13 cellular contexts compared by ENCODE assay signal in the genomic region with DNA sequence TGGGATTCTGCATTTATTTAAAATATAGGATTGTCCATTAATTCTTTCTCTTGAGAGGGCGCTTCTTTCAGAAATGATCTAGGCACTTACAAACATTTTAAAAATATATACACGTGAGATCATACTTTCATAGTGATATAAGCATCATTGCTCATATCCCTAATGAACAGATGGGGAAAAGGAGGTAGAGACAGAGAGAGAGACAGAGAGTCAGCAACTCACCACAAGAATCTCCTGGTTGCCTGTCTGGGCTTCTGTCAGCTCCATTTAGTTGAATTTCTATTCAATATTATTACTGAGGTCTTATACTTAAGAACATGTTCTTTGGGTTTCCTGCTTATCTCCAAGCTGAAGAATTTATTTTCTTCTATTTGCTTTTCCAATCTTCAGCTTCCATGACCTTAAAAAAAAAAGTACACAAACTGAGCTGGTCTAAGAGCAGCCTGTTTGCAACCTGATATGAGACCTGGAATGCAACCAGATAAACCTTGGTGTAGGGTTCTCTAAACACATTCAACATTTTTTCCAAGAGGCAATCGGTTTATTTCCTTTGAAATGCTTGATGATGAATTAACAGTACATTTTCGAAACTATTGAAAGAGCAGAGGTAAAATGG. TPM values are rescaled to one million over a fixed set of nuclear protein-coding genes. Genes with fewer than 3 reads are reported as not detected.
DNase-seq lines count a peak whose midpoint lies in the region; ATAC-seq and TF ChIP-seq lines count a peak whose summit lies in the region.
"Had no signal": no experiment of that assay in that cellular context is flagged by ENCODE, and none has a peak within 500 bp of the region (broad histone marks: within the 10 kb centered on the region; RNA-seq: fewer than 3 reads in every experiment).

No MANE protein-coding gene starts in this region.

- H3K27me3 ChIP-seq in gastrocnemius medialis (no peaks in the 10 kb centered on the region), Karpas-422 (ENCODE audit: low read length) (0 out of 2 replicates have a peak, but pooled peaks cover 2% of the 10 kb centered on the region)
- H3K27me3 ChIP-seq: adrenal gland had no signal

- no peak overlapping the region for H2AFZ ChIP-seq in Karpas-422 (ENCODE audit: low read length)

- peaks cover 17 to 32% of the 10 kb centered on the region in 2 donors for H3K4me1 ChIP-seq in gastrocnemius medialis
- H3K4me1 ChIP-seq in Karpas-422 (ENCODE audit: low read length): no peaks in the 10 kb centered on the region

- ATAC-seq in gastrocnemius medialis: peak; percentile 67 to 87

- in situ Hi-C loops in gastrocnemius medialis (cut with MboI; ENCODE audit: low sequenced_read_pairs in 4 of 4): no loop called here

- no peak overlapping the region for H3K9ac ChIP-seq in Karpas-422 (ENCODE audit: low read length)

- H3K4me3 ChIP-seq in gastrocnemius medialis (no peak overlapping the region), Karpas-422 (ENCODE audit: low read length) (no peak overlapping the region)
- H3K4me3 ChIP-seq: adrenal gland, thoracic aorta had no signal

- intact Hi-C loops in gastrocnemius medialis (cut with DNase I; ENCODE audit: low total_unique reads): loop anchor here (5.0 kb wide), 1 partner anchor 59 kb away; no protein-coding TSS in a partner anchor

- DNase-seq in NCI-H2107 treated with DMSO at 0.1 percent for 48 hours (lab: John Stamatoyannopoulos, UW; ENCODE audit: unreplicated experiment) (peak; percentile 67), NCI-H2107 (lab: John Stamatoyannopoulos, UW) (no peak), NCI-H2171 (lab: John Stamatoyannopoulos, UW) (peak; percentile 89), fibroblast of peridontal ligament (ENCODE audit: extremely low read depth) (peak; percentile 76), gastrocnemius medialis (peak in 1 of 2 donors; percentile 28), UCSD-AML1 (lab: John Stamatoyannopoulos, UW; ENCODE audit: unreplicated experiment) (no peak), NOMO-1 (lab: John Stamatoyannopoulos, UW; ENCODE audit: unreplicated experiment in 2 of 2) (no peak), Karpas-422 (no peak)
- DNase-seq: activated CD8-positive, alpha-beta memory T cell treated with anti-CD3 and anti-CD28 coated beads, Interleukin-2, amount 50 U/mL, for 48 hours; effector memory CD4-positive, alpha-beta T cell; SIG-M5 had no signal

- no peaks in the 10 kb centered on the region for H3K9me2 ChIP-seq in Karpas-422 (replicated peaks; ENCODE audit: insufficient read depth, low read length)

- no peaks in the 10 kb centered on the region for H3K79me2 ChIP-seq in Karpas-422 (ENCODE audit: low read length)

- no peaks in the 10 kb centered on the region for H4K20me1 ChIP-seq in Karpas-422 (ENCODE audit: insufficient read depth, low read depth, low read length)

- H3K9me3 ChIP-seq in gastrocnemius medialis (no peaks in the 10 kb centered on the region), Karpas-422 (ENCODE audit: low read length) (no peaks in the 10 kb centered on the region)
- H3K9me3 ChIP-seq: adrenal gland, thoracic aorta had no signal

- H3K36me3 ChIP-seq in gastrocnemius medialis (no peaks in the 10 kb centered on the region), Karpas-422 (ENCODE audit: insufficient read depth, low read length) (no peaks in the 10 kb centered on the region)
- H3K36me3 ChIP-seq: adrenal gland, thoracic aorta had no signal

- no peak overlapping the region for H3K4me2 ChIP-seq in Karpas-422 (ENCODE audit: low read depth, low read length, poor library complexity, severe bottlenecking)

- peak overlapping the region; percentile 28 to 75 (median 61) for H3K27ac ChIP-seq in gastrocnemius medialis
- no peak overlapping the region for H3K27ac ChIP-seq in Karpas-422 (ENCODE audit: low read length)
- H3K27ac ChIP-seq: thoracic aorta had no signal

- no peak for TF ChIP-seq CTCF in gastrocnemius medialis (IDR thresholded peaks at IDR 0.05 in 4 of 5, conservative IDR thresholded peaks at IDR 0.05 in 1 of 5)

- TF ChIP-seq POLR2A in gastrocnemius medialis (IDR thresholded peaks at IDR 0.05): no peak

RNA-seq across cellular contexts. Expression of a gene that starts 51.6 kb away (rescaled TPM):
- total RNA-seq in gastrocnemius medialis: 100 to 1,000 TPM in 1 of 4 donors, 10 to 100 TPM in 3; 80.0 to 233 (median 89.5) TPM
- total RNA-seq in Karpas-422 (2014; rRNA removed; shearing (Covaris generic); ENCODE audit: low replicate concordance): not detected in 2 replicates

Comparison
In these comparisons a context has a peak if more than half of its experiments do, and no peak if none do; other contexts are left out.
1. DNase-seq: peak in NCI-H2107 treated with DMSO at 0.1 percent for 48 hours (single experiment), NCI-H2171 (single experiment) and fibroblast of peridontal ligament (single experiment); none in NCI-H2107 (single experiment), UCSD-AML1 (single experiment), NOMO-1 (0 of 2) and Karpas-422 (single experiment).
2. RNA of a gene that starts 51.6 kb away (total RNA-seq): 80.0 to 233 TPM in gastrocnemius medialis; not detected in Karpas-422; every median in the first group is over 10 times any median in the second.